Comparison of ENCODE assay signal across 20 cellular contexts in genomic region chr21:27168084-27168483, GRCh38.
DNase-seq lines count a peak whose midpoint lies in the region; ATAC-seq, FAIRE-seq and TF ChIP-seq lines count a peak whose summit lies in the region.
"Had no signal": no experiment of that assay in that cellular context is flagged by ENCODE, and none has a peak within 500 bp of the region (broad histone marks: within the 10 kb centered on the region; RNA-seq: fewer than 3 reads in every experiment).

No MANE protein-coding gene starts in this region.

- H2BK120ac ChIP-seq in IMR-90 (ENCODE audit: low read depth, low read length), result no peak overlapping the region

- no peak overlapping the region for H3K56ac ChIP-seq in IMR-90 (ENCODE audit: extremely low read depth, insufficient read depth, low read length)

- ATAC-seq in IMR-90 (ENCODE audit: low read depth) (no peak), HG03095 (IDR thresholded peaks at IDR 0.05; ENCODE audit: unreplicated experiment) (no peak)
- ATAC-seq: A549, HepG2 had no signal

- no peak overlapping the region for H3K4ac ChIP-seq in IMR-90 (ENCODE audit: low read depth, low read length)

- WGBS in IMR-90 (ENCODE audit: extremely low coverage in 2 of 2, insufficient read length in 1 of 2), 2 experiments, result no CpG with 5 or more reads among the region's 2 CpGs
- WGBS in esophagus muscularis mucosa, result 38% methylated on average over 2 of the region's 2 CpGs

- H3K27me3 ChIP-seq in IMR-90 (ENCODE audit: control insufficient read depth, insufficient read depth, low read length), result no peaks in the 10 kb centered on the region
- H3K27me3 ChIP-seq in esophagus muscularis mucosa, result no peaks in the 10 kb centered on the region
- H3K27me3 ChIP-seq: MG63, SJCRH30 had no signal

- no peak overlapping the region for H3K14ac ChIP-seq in IMR-90 (replicated peaks; ENCODE audit: low read depth, low read length)

- no peak overlapping the region for H2AK5ac ChIP-seq in IMR-90 (ENCODE audit: low read depth, low read length)

- no peak overlapping the region for H3K18ac ChIP-seq in IMR-90 (ENCODE audit: low read depth, low read length)

- H2BK15ac ChIP-seq in IMR-90 (ENCODE audit: low read depth, low read length), result no peak overlapping the region

- no peak overlapping the region for H4K5ac ChIP-seq in IMR-90 (ENCODE audit: low read depth, low read length)

- intact Hi-C loops in IMR-90 (cut with micrococcal nuclease), result no loop called here
- intact Hi-C loops in esophagus muscularis mucosa (cut with DNase I), result no loop called here

- H2AFZ ChIP-seq in IMR-90 (replicated peaks; ENCODE audit: low read length, poor library complexity), result no peak overlapping the region
- H2AFZ ChIP-seq: PC-9 had no signal

- TF ChIP-seq POLR2A in IMR-90 (IDR thresholded peaks at IDR 0.05; ENCODE audit: low read depth, low read length), result no peak
- no peak for TF ChIP-seq POLR2A in esophagus muscularis mucosa (IDR thresholded peaks at IDR 0.05; ENCODE audit: low read depth)

- BruUV-seq in IMR-90 (replicated peaks; lab: Mats Ljungman, UMichigan), result no TSS peak

- H3K36me3 ChIP-seq in IMR-90 (ENCODE audit: control insufficient read depth, insufficient read depth, low read length) (no peaks in the 10 kb centered on the region), esophagus muscularis mucosa (no peaks in the 10 kb centered on the region)
- H3K36me3 ChIP-seq: HAP-1, MG63, SJCRH30 had no signal

- no peak overlapping the region for H4K8ac ChIP-seq in IMR-90 (ENCODE audit: low read depth in 2 of 2, low read length in 2 of 2)

- TF ChIP-seq RAD21 in IMR-90 (IDR thresholded peaks at IDR 0.05; ENCODE audit: low read length), result no peak

- H3K79me1 ChIP-seq in IMR-90 (ENCODE audit: low read depth in 1 of 2, low read length in 2 of 2), result no peaks in the 10 kb centered on the region

- TF ChIP-seq CTCF in IMR-90 (conservative IDR thresholded peaks at IDR 0.05; ENCODE audit: low read depth, low read length) (no peak), choroid plexus epithelial cell (conservative IDR thresholded peaks at IDR 0.05; ENCODE audit: low read depth, low read length) (no peak), esophagus muscularis mucosa (IDR thresholded peaks at IDR 0.05) (no peak)

- H2BK5ac ChIP-seq in IMR-90 (ENCODE audit: low read depth, low read length, poor library complexity, severe bottlenecking), result no peak overlapping the region

- peak; percentile 25 for FAIRE-seq in A204.1 (lab: Jason Lieb, UNC)
- FAIRE-seq in frontal cortex (lab: Jason Lieb, UNC), result peak; percentile 51
- FAIRE-seq: A549, HepG2 had no signal

- H3K9me3 ChIP-seq in IMR-90 (ENCODE audit: control insufficient read depth, insufficient read depth, low read length) (no peaks in the 10 kb centered on the region), esophagus muscularis mucosa (no peaks in the 10 kb centered on the region)
- H3K9me3 ChIP-seq: A549, HAP-1, MG63, SJCRH30 had no signal

- no peaks in the 10 kb centered on the region for H3K9me1 ChIP-seq in IMR-90 (ENCODE audit: insufficient read depth, low read length)

- in situ Hi-C loops in IMR-90 (cut with MboI; ENCODE audit: low sequenced_read_pairs), result no loop called here

- DNase-seq in IMR-90, result peak; percentile 51
- peak; percentile 28 for DNase-seq in choroid plexus epithelial cell (ENCODE audit: low read depth)
- DNase-seq in frontal cortex (ENCODE audit: low spot score in 2 of 2), result no peak
- no peak for DNase-seq in KG1 (lab: John Stamatoyannopoulos, UW)
- no peak for DNase-seq in esophagus muscularis mucosa (ENCODE audit: extremely low spot score)
- no peak for DNase-seq in T-helper 2 cell
- DNase-seq: CD4-positive, alpha-beta T cell; DMS53; MG63; NCI-H1048; NCI-H1436; NCI-H2029; NCI-H526; PC-9; SJCRH30 had no signal

- no peak for TF ChIP-seq EP300 in esophagus muscularis mucosa (IDR thresholded peaks at IDR 0.05)

- CTCF ChIA-PET in IMR-90 (lab: Yijun Ruan, JAX), result no interaction called here

- H3K9ac ChIP-seq in IMR-90 (ENCODE audit: low read depth, low read length), result no peak overlapping the region

- H4K91ac ChIP-seq in IMR-90 (ENCODE audit: insufficient read depth, low read depth, low read length), result no peak overlapping the region

- H3K23ac ChIP-seq in IMR-90 (ENCODE audit: low read depth, low read length), result no peak overlapping the region

- no peaks in the 10 kb centered on the region for H4K20me1 ChIP-seq in IMR-90 (ENCODE audit: insufficient read depth, low read length)

- dilution Hi-C loops in IMR-90 (cut with HindIII; ENCODE audit: low sequenced_read_pairs, unreplicated experiment), result no loop called here

- no peak overlapping the region for H2BK20ac ChIP-seq in IMR-90 (ENCODE audit: low read depth, low read length)

- H3K4me1 ChIP-seq in IMR-90 (ENCODE audit: control insufficient read depth, insufficient read depth, low read length), result no peaks in the 10 kb centered on the region
- peaks cover 0 to 10% (median 3%) of the 10 kb centered on the region in 4 donors for H3K4me1 ChIP-seq in esophagus muscularis mucosa
- H3K4me1 ChIP-seq: A549, HAP-1, SJCRH30 had no signal

- POLR2A ChIA-PET in IMR-90 (lab: Charles Lee; ENCODE audit: unreplicated experiment), result no interaction called here

- no peak overlapping the region for H3K27ac ChIP-seq in IMR-90 (ENCODE audit: insufficient read depth, low read length)
- no peak overlapping the region for H3K27ac ChIP-seq in esophagus muscularis mucosa (replicated peaks in 1 of 4)
- H3K27ac ChIP-seq: A549, PC-9, SJCRH30 had no signal

- H2AK9ac ChIP-seq in IMR-90 (replicated peaks; ENCODE audit: low read depth, low read length, poor library complexity), result no peak overlapping the region

- H3K4me2 ChIP-seq in IMR-90 (ENCODE audit: low read depth, low read length), result no peak overlapping the region
- H3K4me2 ChIP-seq: A549, PC-9 had no signal

- no peak overlapping the region for H3K4me3 ChIP-seq in IMR-90 (ENCODE audit: insufficient read depth, low read depth, low read length)
- no peak overlapping the region for H3K4me3 ChIP-seq in choroid plexus epithelial cell (ENCODE audit: low read depth, low read length)
- H3K4me3 ChIP-seq in esophagus muscularis mucosa, result no peak overlapping the region
- H3K4me3 ChIP-seq: A549, HAP-1, MG63, PC-9, SJCRH30 had no signal

TF ChIP-seq in IMR-90, 13 proteins besides CTCF, POLR2A, EP300 and RAD21:
- TF ChIP-seq SMC3 (IDR thresholded peaks at IDR 0.05; ENCODE audit: low read depth, low read length) (no peak), MAFK (IDR thresholded peaks at IDR 0.05; ENCODE audit: low read depth, low read length) (no peak), BHLHE40 (IDR thresholded peaks at IDR 0.05; ENCODE audit: low read depth, low read length) (no peak), RCOR1 (IDR thresholded peaks at IDR 0.05; ENCODE audit: insufficient replicate concordance, low read length) (no peak), FOS (IDR thresholded peaks at IDR 0.05; ENCODE audit: low read depth, low read length) (no peak), USF2 (IDR thresholded peaks at IDR 0.05; ENCODE audit: low read depth, low read length) (no peak), RFX5 (IDR thresholded peaks at IDR 0.05; ENCODE audit: low read depth, low read length) (no peak), MXI1 (IDR thresholded peaks at IDR 0.05; ENCODE audit: borderline replicate concordance, low read depth, low read length) (no peak), NFE2L2 (IDR thresholded peaks at IDR 0.05; ENCODE audit: low read depth, low read length) (no peak), CEBPB (IDR thresholded peaks at IDR 0.05; ENCODE audit: low read depth, low read length) (no peak), CHD1 (IDR thresholded peaks at IDR 0.05; ENCODE audit: low read depth, low read length) (no peak), MAZ (IDR thresholded peaks at IDR 0.05; ENCODE audit: borderline replicate concordance, low read depth, low read length) (no peak), ELK1 (IDR thresholded peaks at IDR 0.05; ENCODE audit: borderline replicate concordance, low read depth, low read length) (no peak)

Comparison
In these comparisons a context has a peak if more than half of its experiments do, and no peak if none do; other contexts are left out.
1. DNase-seq: peak in IMR-90 (single experiment) and choroid plexus epithelial cell (single experiment); none in frontal cortex (0 of 2), KG1 (single experiment), esophagus muscularis mucosa (single experiment) and T-helper 2 cell (0 of 5).